ENCODE assay signal across 19 cellular contexts in genomic region chr3:41592753-41593152, GRCh38.
"Had no signal": no experiment of that assay in that cellular context is flagged by ENCODE, and none has a peak within 500 bp of the region (broad histone marks: within the 10 kb centered on the region; RNA-seq: fewer than 3 reads in every experiment).

No MANE protein-coding gene starts in this region.

- ATAC-seq: activated CD4-positive, CD25-positive, alpha-beta regulatory T cell treated with anti-CD3 and anti-CD28 coated beads, Interleukin-2, amount 50 U/mL, for 24 hours; activated CD8-positive, alpha-beta T cell treated with anti-CD3 and anti-CD28 coated beads for 36 hours; activated T-cell treated with anti-CD3 and anti-CD28 coated beads, Interleukin-2, amount 50 U/mL, for 72 hours had no signal

- H3K4me2 ChIP-seq: PC-9 had no signal

- H3K27ac ChIP-seq: PC-9 had no signal

- DNase-seq: activated CD4-positive, alpha-beta T cell treated with anti-CD3 and anti-CD28 coated beads for 4 hours; activated CD8-positive, alpha-beta memory T cell treated with anti-CD3 and anti-CD28 coated beads, Interleukin-2, amount 50 U/mL, for 4 hours; activated CD8-positive, alpha-beta T cell treated with anti-CD3 and anti-CD28 coated beads for 36 hours; activated gamma-delta T cell treated with Interleukin-2 at 50 U/mL for 16 hours; activated naive CD4-positive, alpha-beta T cell treated with anti-CD3 and anti-CD28 coated beads, Interleukin-2, amount 10 ng/mL, durations not matched to agents 7 days and 5 days; activated naive CD8-positive, alpha-beta T cell treated with anti-CD3 and anti-CD28 coated beads for 36 hours; activated T-cell treated with anti-CD3 and anti-CD28 coated beads, Interleukin-2, amount 50 U/mL, for 72 hours; cerebellar nuclear complex; MM.1S; NCI-H1105; NCI-H1436; NCI-H1694 treated with DMSO at 0.1 percent for 48 hours; NCI-H2029 treated with DMSO at 0.1 percent for 48 hours; NCI-H446; NCI-H524; PC-9; SIG-M5; T-helper 1 cell had no signal

- H3K4me3 ChIP-seq: PC-9 had no signal

- H2AFZ ChIP-seq: PC-9 had no signal
